In genomic region chr6:32153252-32153834, GRCh38 we compare ENCODE assay signal across 8 cellular contexts. TPM values are rescaled to one million over a fixed set of nuclear protein-coding genes. Genes with fewer than 3 reads are reported as not detected.
A peak's percentile ranks its signal among the peaks of the same experiment; 100 is the strongest.
DNase-seq lines count a peak whose midpoint lies in the region; ATAC-seq and TF ChIP-seq lines count a peak whose summit lies in the region.

No MANE protein-coding gene starts in this region.

- DNase-seq in NCI-H526 treated with DMSO at 0.1 percent for 48 hours (lab: John Stamatoyannopoulos, UW), result peak; percentile 89
- peak in 8 of 61 donors; percentile 48 to 86 (median 59) for DNase-seq in caudate nucleus (lab: John Stamatoyannopoulos, UW)
- no peak for DNase-seq in left lobe of liver (ENCODE audit: low spot score)
- no peak for DNase-seq in central memory CD4-positive, alpha-beta T cell
- DNase-seq in putamen (ENCODE audit: low spot score), result no peak

- H3K36me3 ChIP-seq in thymus (ENCODE audit: control insufficient read depth, insufficient read depth), result peaks cover 22% of the 10 kb centered on the region

- ATAC-seq in left lobe of liver (peak; percentile 35), GM18519 (IDR thresholded peaks at IDR 0.05; ENCODE audit: low FRiP score, unreplicated experiment) (no peak)

- H3K27me3 ChIP-seq in thymus (ENCODE audit: control insufficient read depth, insufficient read depth), result peaks cover 31% of the 10 kb centered on the region

- H3K27ac ChIP-seq in caudate nucleus (ENCODE audit: low read depth, low read length) (peak overlapping the region; percentile 98), thymus (ENCODE audit: low read depth) (peak overlapping the region; percentile 55)

- H3K9me3 ChIP-seq in thymus (ENCODE audit: control insufficient read depth), result peaks cover 3% of the 10 kb centered on the region

- H3K4me1 ChIP-seq in thymus (ENCODE audit: control insufficient read depth, insufficient read depth, low read length), result peaks cover 19% of the 10 kb centered on the region

- H3K4me3 ChIP-seq in thymus (ENCODE audit: low read length), result peak overlapping the region; percentile 62

- peak; percentile 3 for TF ChIP-seq CTCF in GM12873 (IDR thresholded peaks at IDR 0.05; ENCODE audit: insufficient read depth, low read depth, low read length, missing control alignments)

- WGBS in thymus, result 41% methylated on average over 26 of the region's 26 CpGs

RNA-seq across cellular contexts. Expression of gene PPT2, which starts 0.6 kb away (rescaled TPM):
- total RNA-seq in left lobe of liver, result 15.6 TPM
- 9.8 TPM for polyA plus RNA-seq in thymus

RNA-seq across cellular contexts. Expression of gene PRRT1, which starts 1.6 kb away (rescaled TPM):
- 0.38 TPM for total RNA-seq in left lobe of liver
- polyA plus RNA-seq in thymus, result 6.1 TPM

RNA-seq across cellular contexts. Expression of gene EGFL8, which starts 11.1 kb away (rescaled TPM):
- total RNA-seq in left lobe of liver, result 6.3 TPM
- 31.9 TPM for polyA plus RNA-seq in thymus

RNA-seq across cellular contexts. Expression of gene AGPAT1, which starts 22.5 kb away (rescaled TPM):
- 32.4 TPM for total RNA-seq in left lobe of liver
- 32.6 TPM for polyA plus RNA-seq in thymus

RNA-seq across cellular contexts. Expression of gene FKBPL, which starts 23.3 kb away (rescaled TPM):
- 2.2 TPM for total RNA-seq in left lobe of liver
- 6.0 TPM for polyA plus RNA-seq in thymus
